Comparison of ENCODE assay signal across 10 cellular contexts in the genomic region with DNA sequence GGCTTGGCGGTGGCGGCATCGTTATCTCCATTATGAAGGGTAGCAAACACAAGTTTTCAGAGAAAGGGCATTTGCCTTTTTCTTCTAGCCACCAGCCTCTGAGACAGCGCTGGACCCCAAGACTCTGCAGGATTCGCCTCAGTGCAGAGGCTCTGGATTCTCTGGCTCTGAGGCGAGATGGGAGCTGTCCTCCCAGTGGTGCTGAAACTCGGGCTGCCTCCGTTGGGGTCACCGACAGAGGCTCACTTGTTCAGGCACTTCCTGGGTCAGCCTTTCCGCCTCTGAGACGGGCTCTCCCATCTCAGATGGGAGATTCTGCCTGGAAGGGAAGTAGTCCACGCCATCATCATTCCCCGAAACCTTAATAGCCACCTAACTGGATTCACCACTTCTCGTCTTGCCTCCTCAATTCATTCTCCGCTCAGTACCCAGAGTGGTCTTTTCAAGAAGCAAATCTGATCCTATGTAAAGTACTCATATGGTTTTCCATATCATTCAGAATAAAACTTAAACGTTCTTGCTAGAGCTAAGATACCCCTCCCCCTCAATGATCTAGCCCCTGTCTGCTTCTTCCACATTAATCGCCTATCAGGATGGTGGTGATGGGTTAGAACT.
DNase-seq lines count a peak whose midpoint lies in the region; ATAC-seq, FAIRE-seq and TF ChIP-seq lines count a peak whose summit lies in the region.
"Had no signal": no experiment of that assay in that cellular context is flagged by ENCODE, and none has a peak within 500 bp of the region (broad histone marks: within the 10 kb centered on the region; RNA-seq: fewer than 3 reads in every experiment).

No MANE protein-coding gene starts in this region.

- H3K27me3 Mint-ChIP-seq in naive thymus-derived CD4-positive, alpha-beta T cell, result peaks cover 60 to 79% (median 68%) of the 10 kb centered on the region in 5 donors
- H3K27me3 Mint-ChIP-seq in chondrocyte (ENCODE audit: low read depth), result peaks cover 73% of the 10 kb centered on the region

- H3K9me3 ChIP-seq in naive thymus-derived CD4-positive, alpha-beta T cell (ENCODE audit: control insufficient read depth in 2 of 3, low read length in 3 of 3), result no peaks in the 10 kb centered on the region
- H3K9me3 ChIP-seq: neutrophil had no signal

- peaks cover 0 to 5% (median 5%) of the 10 kb centered on the region in 7 donors for H3K4me1 Mint-ChIP-seq in naive thymus-derived CD4-positive, alpha-beta T cell
- no peaks in the 10 kb centered on the region for H3K4me1 Mint-ChIP-seq in chondrocyte (ENCODE audit: low read depth)

- H3K27me3 ChIP-seq in naive thymus-derived CD4-positive, alpha-beta T cell (ENCODE audit: control insufficient read depth in 2 of 2, insufficient read depth in 2 of 2, low read length in 2 of 2), result peaks cover 3 to 12% of the 10 kb centered on the region in 2 donors

- no peak for TF ChIP-seq CTCF in chondrocyte (IDR thresholded peaks at IDR 0.05)

- no peak overlapping the region for H3K27ac Mint-ChIP-seq in naive thymus-derived CD4-positive, alpha-beta T cell
- no peak overlapping the region for H3K27ac Mint-ChIP-seq in chondrocyte (ENCODE audit: unreplicated experiment)

- H3K4me1 ChIP-seq in naive thymus-derived CD4-positive, alpha-beta T cell (ENCODE audit: control insufficient read depth in 2 of 2, insufficient read depth in 2 of 2, low read length in 2 of 2), result peaks cover 0 to 4% of the 10 kb centered on the region in 2 donors

- intact Hi-C loops in naive thymus-derived CD4-positive, alpha-beta T cell (cut with micrococcal nuclease), result loop anchor here in 1 of 2 donors (2.0 kb wide), 1 partner anchor 59 kb away; no protein-coding TSS in a partner anchor

- no peaks in the 10 kb centered on the region for H3K36me3 ChIP-seq in naive thymus-derived CD4-positive, alpha-beta T cell (ENCODE audit: control insufficient read depth in 2 of 3, insufficient read depth in 3 of 3, low read length in 3 of 3)
- H3K36me3 ChIP-seq: neutrophil had no signal

- no peak overlapping the region for H3K4me3 Mint-ChIP-seq in naive thymus-derived CD4-positive, alpha-beta T cell
- no peak overlapping the region for H3K4me3 Mint-ChIP-seq in chondrocyte (ENCODE audit: unreplicated experiment)

- no peak for TF ChIP-seq POLR2A in GM12891 (IDR thresholded peaks at IDR 0.05; ENCODE audit: low read depth, low read length)

- peak; percentile 69 for FAIRE-seq in GM12891 (lab: Jason Lieb, UNC)
- FAIRE-seq in GM19239 (lab: Jason Lieb, UNC), result no peak
- FAIRE-seq: bronchial epithelial cell had no signal

- CTCF ChIA-PET in naive thymus-derived CD4-positive, alpha-beta T cell (lab: Charles Lee), result no interaction called here

- no peak overlapping the region for H3K4me3 ChIP-seq in naive thymus-derived CD4-positive, alpha-beta T cell (ENCODE audit: low read length)

- peak; percentile 33 for ATAC-seq in naive thymus-derived CD4-positive, alpha-beta T cell
- no peak for ATAC-seq in GM21529 (IDR thresholded peaks at IDR 0.05; ENCODE audit: unreplicated experiment)

- H3K9me3 Mint-ChIP-seq in naive thymus-derived CD4-positive, alpha-beta T cell, result peaks cover 0 to 5% (median 0%) of the 10 kb centered on the region in 11 donors
- no peaks in the 10 kb centered on the region for H3K9me3 Mint-ChIP-seq in chondrocyte (ENCODE audit: low read depth)

- POLR2A ChIA-PET in naive thymus-derived CD4-positive, alpha-beta T cell (lab: Charles Lee), result no interaction called here

- peaks cover 0 to 5% (median 0%) of the 10 kb centered on the region in 5 donors for H3K36me3 Mint-ChIP-seq in naive thymus-derived CD4-positive, alpha-beta T cell
- no peaks in the 10 kb centered on the region for H3K36me3 Mint-ChIP-seq in chondrocyte (ENCODE audit: low read depth)

- H3K27ac ChIP-seq in naive thymus-derived CD4-positive, alpha-beta T cell (ENCODE audit: low read depth, low read length), result no peak overlapping the region
- H3K27ac ChIP-seq: neutrophil had no signal

- DNase-seq in GM12891 (ENCODE audit: insufficient read length, low spot score) (no peak), OCI-M1 (lab: John Stamatoyannopoulos, UW) (peak; percentile 65), dermis blood vessel endothelial cell (peak; percentile 61), superior temporal gyrus (ENCODE audit: extremely low spot score) (no peak), GM19239 (ENCODE audit: insufficient read length, low spot score) (no peak), chondrocyte (ENCODE audit: low spot score) (no peak)
- peak in 4 of 9 donors; percentile 26 to 59 (median 36) for DNase-seq in naive thymus-derived CD4-positive, alpha-beta T cell

TF ChIP-seq in GM12891, 5 proteins besides CTCF, POLR2A, EP300 and RAD21:
- no peak for TF ChIP-seq POU2F2 (IDR thresholded peaks at IDR 0.05; ENCODE audit: low read depth, low read length)
- no peak for TF ChIP-seq POLR2AphosphoS5 (IDR thresholded peaks at IDR 0.05; ENCODE audit: low read depth, low read length)
- no peak for TF ChIP-seq TAF1 (IDR thresholded peaks at IDR 0.05; ENCODE audit: low read depth, low read length)
- no peak for TF ChIP-seq PAX5 (IDR thresholded peaks at IDR 0.05; ENCODE audit: insufficient read depth, low read length, severe bottlenecking)
- no peak for TF ChIP-seq SPI1 (IDR thresholded peaks at IDR 0.05; ENCODE audit: low read depth, low read length)
TF ChIP-seq in GM12891: peak in this region for 0.

Comparison
In these comparisons a context has a peak if more than half of its experiments do, and no peak if none do; other contexts are left out.
1. DNase-seq: peak in OCI-M1 (single experiment) and dermis blood vessel endothelial cell (single experiment); none in GM12891 (single experiment), superior temporal gyrus (single experiment), GM19239 (single experiment) and chondrocyte (single experiment).